Comparison of ENCODE assay signal across 1 cellular context in genomic region chr17:29158515-29159275, GRCh38.
TF ChIP-seq lines count a peak whose summit lies in the region.

No MANE protein-coding gene starts in this region.

TF ChIP-seq in GM23338, 12 proteins besides CTCF, POLR2A, EP300 and RAD21 (continued from another document):
- TF ChIP-seq REST (IDR thresholded peaks at IDR 0.05; ENCODE audit: unreplicated experiment) (no peak), ZNF114 (CRISPR knock-in tag; IDR thresholded peaks at IDR 0.05) (no peak), JUNB (IDR thresholded peaks at IDR 0.05; ENCODE audit: unreplicated experiment) (no peak), EZH2 (IDR thresholded peaks at IDR 0.05; ENCODE audit: low read depth, unreplicated experiment) (no peak)
TF ChIP-seq in GM23338: peak in this region for 0.
